ENCODE assay signal across 1 cellular context in genomic region chr14:103696027-103696402, GRCh38.
TF ChIP-seq lines count a peak whose summit lies in the region.

No MANE protein-coding gene starts in this region.

TF ChIP-seq in K562, 482 proteins besides CTCF, POLR2A, EP300 and RAD21:
- TF ChIP-seq POLR2G (IDR thresholded peaks at IDR 0.05; ENCODE audit: low read depth, low read length) (peak; percentile 28; the same call in 1 of the 2 replicates), ATF4 (CRISPR knock-in tag; IDR thresholded peaks at IDR 0.05) (no peak), SRSF9 (IDR thresholded peaks at IDR 0.05; ENCODE audit: borderline replicate concordance, low read depth, low read length) (no peak), YY1 (IDR thresholded peaks at IDR 0.05; ENCODE audit: borderline replicate concordance in 1 of 3, control insufficient read depth in 1 of 3, extremely low read depth in 1 of 3, insufficient read depth in 3 of 3, insufficient read length in 1 of 3, insufficient replicate concordance in 2 of 3, low read depth in 1 of 3, low read length in 2 of 3) (no peak)
